Comparison of ENCODE assay signal across 9 cellular contexts in genomic region chr7:43337811-43338210, GRCh38.
"Had no signal": no experiment of that assay in that cellular context is flagged by ENCODE, and none has a peak within 500 bp of the region (broad histone marks: within the 10 kb centered on the region; RNA-seq: fewer than 3 reads in every experiment).

No MANE protein-coding gene starts in this region.

- H3K4me2 ChIP-seq: GM23338 had no signal

- DNase-seq: H7, HFFc6, IMR-90, KG1 had no signal

- H2AFZ ChIP-seq: GM23338 had no signal

- H3K4me3 ChIP-seq: GM23338, HAP-1, K562 had no signal

- FAIRE-seq: HTR-8/SVneo, K562 had no signal

- H3K4me1 ChIP-seq: HAP-1 had no signal

- H3K9me3 ChIP-seq: HAP-1 had no signal

- ATAC-seq: GM23338, HCT116, K562 had no signal

- H3K36me3 ChIP-seq: HAP-1 had no signal
